14 cellular contexts compared by ENCODE assay signal in the genomic region with DNA sequence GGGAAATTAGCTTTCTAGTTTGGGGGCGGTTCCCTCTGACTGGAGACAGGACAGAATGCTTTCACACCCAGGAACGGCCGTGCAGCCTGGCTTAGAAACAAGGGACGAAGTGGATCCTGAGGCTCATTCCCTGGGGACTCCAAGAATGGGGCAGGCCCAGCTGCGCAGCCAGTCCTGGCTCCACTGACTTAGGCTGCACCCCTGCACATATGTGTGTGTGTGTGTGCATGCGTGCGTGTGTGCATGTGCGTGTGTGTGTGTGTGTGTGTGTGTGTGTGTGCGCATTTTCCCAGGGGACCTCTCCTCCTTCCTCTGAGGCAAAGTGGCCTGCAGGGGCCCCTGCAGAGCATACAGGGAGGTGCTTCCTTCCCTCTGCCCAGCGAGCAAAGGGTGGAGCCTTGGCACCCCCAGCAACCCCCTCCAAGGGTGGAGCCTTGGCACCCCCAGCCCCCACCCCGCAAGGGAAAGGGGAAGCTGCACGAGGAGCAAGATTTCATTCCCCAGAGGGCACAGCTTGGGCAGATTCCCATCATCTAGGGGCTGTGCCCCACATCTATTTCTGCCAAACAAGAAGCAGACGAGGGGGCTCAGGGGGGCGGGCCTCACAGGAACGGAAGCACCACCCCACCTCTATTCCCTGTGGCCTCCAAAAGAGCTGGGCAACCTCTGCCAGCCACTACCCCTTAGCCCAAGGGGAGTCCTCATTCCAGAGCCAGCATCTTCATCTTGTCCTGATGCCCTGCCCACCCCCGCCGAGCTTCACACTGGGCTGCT.
DNase-seq lines count a peak whose midpoint lies in the region; ATAC-seq and TF ChIP-seq lines count a peak whose summit lies in the region.
"Had no signal": no experiment of that assay in that cellular context is flagged by ENCODE, and none has a peak within 500 bp of the region (broad histone marks: within the 10 kb centered on the region; RNA-seq: fewer than 3 reads in every experiment).

No MANE protein-coding gene starts in this region.

- H3K36me3 ChIP-seq in left ventricle myocardium inferior (peaks cover 14% of the 10 kb centered on the region), endodermal cell (ENCODE audit: control insufficient read depth, insufficient read depth, low read length) (no peaks in the 10 kb centered on the region)

- H3K4me1 Mint-ChIP-seq in effector memory CD8-positive, alpha-beta T cell (ENCODE audit: low read depth in 2 of 2), result peaks cover 12 to 24% of the 10 kb centered on the region in 2 donors
- H3K4me1 Mint-ChIP-seq in endodermal cell, result peaks cover 27% of the 10 kb centered on the region

- H3K27ac ChIP-seq in right cardiac atrium (ENCODE audit: low read length), result no peak overlapping the region
- H3K27ac ChIP-seq in left ventricle myocardium inferior (replicated peaks), result no peak overlapping the region
- H3K27ac ChIP-seq in endodermal cell (ENCODE audit: low read depth, low read length), result no peak overlapping the region
- H3K27ac ChIP-seq: foreskin keratinocyte, stomach had no signal

- H3K9ac ChIP-seq in endodermal cell (ENCODE audit: extremely low read depth, low read length, poor library complexity, severe bottlenecking), result no peak overlapping the region

- peaks cover 20 to 36% of the 10 kb centered on the region in 2 donors for H3K27me3 Mint-ChIP-seq in effector memory CD8-positive, alpha-beta T cell
- H3K27me3 Mint-ChIP-seq in endodermal cell (ENCODE audit: insufficient read depth), result peaks cover 2% of the 10 kb centered on the region

- H3K27me3 ChIP-seq in right cardiac atrium (ENCODE audit: control insufficient read depth, insufficient read depth) (no peaks in the 10 kb centered on the region), left ventricle myocardium inferior (ENCODE audit: low read depth) (peaks cover 11% of the 10 kb centered on the region), endodermal cell (ENCODE audit: control insufficient read depth, insufficient read depth, low read length, poor library complexity, severe bottlenecking) (no peaks in the 10 kb centered on the region)

- H3K4me3 ChIP-seq in right cardiac atrium (ENCODE audit: low read length) (no peak overlapping the region), left ventricle myocardium inferior (no peak overlapping the region), endodermal cell (ENCODE audit: low read length) (no peak overlapping the region)
- H3K4me3 ChIP-seq: stomach had no signal

- peak overlapping the region; percentile 63 to 72 for H3K4me3 Mint-ChIP-seq in effector memory CD8-positive, alpha-beta T cell
- no peak overlapping the region for H3K4me3 Mint-ChIP-seq in endodermal cell

- WGBS in right cardiac atrium, result 51% methylated on average over 17 of the region's 17 CpGs
- WGBS in endodermal cell (ENCODE audit: insufficient coverage in 1 of 2, insufficient read length in 1 of 2), 2 experiments, result 87 to 89% methylated on average over 6 to 16 of the region's 17 CpGs

- no peaks in the 10 kb centered on the region for H3K9me3 Mint-ChIP-seq in effector memory CD8-positive, alpha-beta T cell
- no peaks in the 10 kb centered on the region for H3K9me3 Mint-ChIP-seq in endodermal cell

- H3K9me3 ChIP-seq in right cardiac atrium (ENCODE audit: control insufficient read depth, low read length) (no peaks in the 10 kb centered on the region), left ventricle myocardium inferior (replicated peaks) (no peaks in the 10 kb centered on the region), endodermal cell (ENCODE audit: control insufficient read depth, low read length) (no peaks in the 10 kb centered on the region)
- H3K9me3 ChIP-seq: stomach had no signal

- no peak for ATAC-seq in right cardiac atrium
- no peak for ATAC-seq in effector memory CD8-positive, alpha-beta T cell (replicated peaks)
- ATAC-seq in HG03159 (IDR thresholded peaks at IDR 0.05; ENCODE audit: unreplicated experiment), result no peak
- ATAC-seq: foreskin keratinocyte had no signal

- H3K4me1 ChIP-seq in right cardiac atrium (ENCODE audit: control insufficient read depth, insufficient read depth, low read length), result no peaks in the 10 kb centered on the region
- H3K4me1 ChIP-seq in left ventricle myocardium inferior, result peaks cover 16% of the 10 kb centered on the region
- no peaks in the 10 kb centered on the region for H3K4me1 ChIP-seq in endodermal cell (ENCODE audit: control insufficient read depth, insufficient read depth, low read length)
- H3K4me1 ChIP-seq: foreskin keratinocyte had no signal

- peak overlapping the region; percentile 50 to 93 for H3K27ac Mint-ChIP-seq in effector memory CD8-positive, alpha-beta T cell
- H3K27ac Mint-ChIP-seq in endodermal cell, result no peak overlapping the region

- in situ Hi-C loops in GM13977 (cut with MboI; ENCODE audit: low pct_unique_long_range_greater_than_20kb, low sequenced_read_pairs, unreplicated experiment), result no loop called here

- peak in 2 of 3 donors; percentile 55 to 59 for DNase-seq in right cardiac atrium
- DNase-seq in left ventricle myocardium inferior, result no peak
- peak; percentile 70 for DNase-seq in NCI-H2171 (lab: John Stamatoyannopoulos, UW)
- no peak for DNase-seq in effector memory CD8-positive, alpha-beta T cell
- DNase-seq in GM13977 (ENCODE audit: low spot score), result no peak
- DNase-seq in endodermal cell, result no peak
- no peak for DNase-seq in NCI-H2196 (lab: John Stamatoyannopoulos, UW; ENCODE audit: unreplicated experiment)
- DNase-seq: C1 segment of cervical spinal cord; effector CD8-positive, alpha-beta T cell; foreskin keratinocyte; NCI-H2227 treated with DMSO at 0.1 percent for 48 hours; stimulated activated CD4-positive, alpha-beta T cell treated with anti-CD3 and anti-CD28 coated beads, Interleukin-4, amount 100 ng/mL, for 4 hours; stomach had no signal

- TF ChIP-seq CTCF in left ventricle myocardium inferior (IDR thresholded peaks at IDR 0.05; ENCODE audit: borderline replicate concordance), result no peak
- no peak for TF ChIP-seq CTCF in GM13977 (IDR thresholded peaks at IDR 0.05; ENCODE audit: extremely low read depth, insufficient read depth, missing control alignments)
- no peak for TF ChIP-seq CTCF in endodermal cell (conservative IDR thresholded peaks at IDR 0.05)

- no peaks in the 10 kb centered on the region for H3K36me3 Mint-ChIP-seq in effector memory CD8-positive, alpha-beta T cell (ENCODE audit: insufficient read depth)
- H3K36me3 Mint-ChIP-seq in endodermal cell (ENCODE audit: low read depth), result peaks cover 17% of the 10 kb centered on the region

- intact Hi-C loops in right cardiac atrium (cut with DNase I) (no loop called here), left ventricle myocardium inferior (cut with micrococcal nuclease) (no loop called here)

Comparison
In these comparisons a context has a peak if more than half of its experiments do, and no peak if none do; other contexts are left out.
1. DNase-seq: peak in right cardiac atrium (2 of 3) and NCI-H2171 (single experiment); none in left ventricle myocardium inferior (single experiment), effector memory CD8-positive, alpha-beta T cell (0 of 3), GM13977 (single experiment), endodermal cell (single experiment) and NCI-H2196 (single experiment).